Comparison of ENCODE assay signal across 1 cellular context in genomic region chr2:227565080-227565479, GRCh38.
TF ChIP-seq lines count a peak whose summit lies in the region.

No MANE protein-coding gene starts in this region.

TF ChIP-seq in H1, 55 proteins besides CTCF, POLR2A, EP300 and RAD21:
- no peak for TF ChIP-seq SUZ12 (IDR thresholded peaks at IDR 0.05; ENCODE audit: low read length)
- TF ChIP-seq NRF1 (IDR thresholded peaks at IDR 0.05; ENCODE audit: low read depth, low read length), result 0 out of 2 replicates have a peak, but pooled peaks have one; percentile 6
- no peak for TF ChIP-seq SIN3A (conservative IDR thresholded peaks at IDR 0.05 in 1 of 2, IDR thresholded peaks at IDR 0.05 in 1 of 2; ENCODE audit: low read depth in 1 of 2, low read length in 2 of 2)
